Comparison of ENCODE assay signal across 38 cellular contexts in genomic region chr17:56475121-56475520, GRCh38.
"Had no signal": no experiment of that assay in that cellular context is flagged by ENCODE, and none has a peak within 500 bp of the region (broad histone marks: within the 10 kb centered on the region; RNA-seq: fewer than 3 reads in every experiment).

No MANE protein-coding gene starts in this region.

- H3K4me3 ChIP-seq: ascending aorta, cardiac muscle cell had no signal

- H3K9me3 Mint-ChIP-seq: activated CD4-positive, alpha-beta memory T cell treated with anti-CD3 and anti-CD28 coated beads for 36 hours; activated naive CD8-positive, alpha-beta T cell treated with anti-CD3 and anti-CD28 coated beads, Interleukin-2, amount 50 U/mL, for 24 hours; activated T-helper 1 cell treated with anti-CD3 and anti-CD28 coated beads, Interleukin-12 subunit alpha, Interleukin-12 subunit beta, Interleukin-2, Interleukin-4 antibody, amounts not matched to agents 30 ng/mL and 10 ng/mL and 1 ng/mL, durations not matched to agents 14 hours and 24 hours and 36 hours had no signal

- H3K36me3 Mint-ChIP-seq: activated CD4-positive, alpha-beta memory T cell treated with anti-CD3 and anti-CD28 coated beads for 36 hours; activated naive CD8-positive, alpha-beta T cell treated with anti-CD3 and anti-CD28 coated beads, Interleukin-2, amount 10 ng/mL, durations not matched to agents 7 days and 5 days had no signal

- H3K9me3 ChIP-seq: ascending aorta had no signal

- FAIRE-seq: bronchial epithelial cell, TTC549 had no signal

- H3K36me3 ChIP-seq: ascending aorta, cardiac muscle cell had no signal

- ATAC-seq: activated CD8-positive, alpha-beta T cell treated with anti-CD3 and anti-CD28 coated beads for 36 hours; activated naive CD8-positive, alpha-beta T cell treated with anti-CD3 and anti-CD28 coated beads, Interleukin-2, amount 50 U/mL, for 24 hours; activated T-cell treated with anti-CD3 and anti-CD28 coated beads, Interleukin-2, amount 50 U/mL, for 4 hours; activated T-cell treated with anti-CD3 and anti-CD28 coated beads, Interleukin-2, amount 50 U/mL, for 72 hours; activated T-helper 17 cell treated with anti-CD3 and anti-CD28 coated beads, Interleukin-2, amount 50 U/mL, for 72 hours had no signal

- DNase-seq: activated B cell treated with CpG ODN at 0.5 μM for 24 hours; activated CD4-positive, alpha-beta memory T cell treated with anti-CD3 and anti-CD28 coated beads for 36 hours; activated CD4-positive, alpha-beta T cell treated with anti-CD3 and anti-CD28 coated beads for 4 hours; activated CD4-positive, alpha-beta T cell treated with anti-CD3 and anti-CD28 coated beads, Interleukin-2, amount 10 ng/mL, durations not matched to agents 24 days and 14 days; activated CD4-positive, alpha-beta T cell treated with anti-CD3 and anti-CD28 coated beads, Interleukin-2, amount 50 U/mL, for 1 hour; activated CD4-positive, alpha-beta T cell treated with anti-CD3 and anti-CD28 coated beads, Interleukin-2, amount 50 U/mL, for 4 hours; activated CD4-positive, CD25-positive, alpha-beta regulatory T cell treated with anti-CD3 and anti-CD28 coated beads, Interleukin-2, amount 50 U/mL, for 72 hours; activated CD8-positive, alpha-beta memory T cell treated with anti-CD3 and anti-CD28 coated beads, Interleukin-2, amount 50 U/mL, for 4 hours; activated CD8-positive, alpha-beta T cell treated with anti-CD3 and anti-CD28 coated beads for 36 hours; activated effector memory CD4-positive, alpha-beta T cell treated with anti-CD3 and anti-CD28 coated beads, Interleukin-2, amount 50 U/mL, for 16 hours; activated gamma-delta T cell treated with Interleukin-2 at 50 U/mL for 16 hours; activated naive CD4-positive, alpha-beta T cell; activated naive CD4-positive, alpha-beta T cell treated with anti-CD3 and anti-CD28 coated beads for 36 hours; activated naive CD4-positive, alpha-beta T cell treated with anti-CD3 and anti-CD28 coated beads, Interleukin-2, amount 50 U/mL, for 16 hours; activated naive CD8-positive, alpha-beta T cell treated with anti-CD3 and anti-CD28 coated beads, Interleukin-2, amount 10 ng/mL, durations not matched to agents 7 days and 5 days; activated naive CD8-positive, alpha-beta T cell treated with anti-CD3 and anti-CD28 coated beads, Interleukin-2, amount 50 U/mL, for 24 hours; activated T-cell treated with anti-CD3 and anti-CD28 coated beads for 4 hours; activated T-cell treated with anti-CD3 and anti-CD28 coated beads, Interleukin-2, amount 50 U/mL, for 1 hour; activated T-cell treated with anti-CD3 and anti-CD28 coated beads, Interleukin-2, amount 50 U/mL, for 4 hours; activated T-cell treated with anti-CD3 and anti-CD28 coated beads, Interleukin-2, amount 50 U/mL, for 72 hours; amygdala; anterior cingulate cortex; caudate nucleus; cerebellar nuclear complex; T-helper 1 cell; T-helper 2 cell; T-helper 9 cell had no signal

- H3K27ac ChIP-seq: ascending aorta, cardiac muscle cell, VCaP had no signal

- H3K27me3 ChIP-seq: ascending aorta, cardiac muscle cell had no signal

- H3K4me1 ChIP-seq: ascending aorta had no signal

- H3K27ac Mint-ChIP-seq: activated B cell treated with CpG ODN at 0.5 μM for 24 hours; activated CD4-positive, alpha-beta memory T cell treated with anti-CD3 and anti-CD28 coated beads for 36 hours; activated CD4-positive, alpha-beta T cell treated with anti-CD3 and anti-CD28 coated beads, Interleukin-2, amount 10 ng/mL, durations not matched to agents 24 days and 14 days; activated CD8-positive, alpha-beta T cell treated with anti-CD3 and anti-CD28 coated beads for 36 hours; activated naive CD4-positive, alpha-beta T cell treated with anti-CD3 and anti-CD28 coated beads for 36 hours; activated naive CD8-positive, alpha-beta T cell; activated naive CD8-positive, alpha-beta T cell treated with anti-CD3 and anti-CD28 coated beads, Interleukin-2, amount 10 ng/mL, durations not matched to agents 7 days and 5 days; activated naive CD8-positive, alpha-beta T cell treated with anti-CD3 and anti-CD28 coated beads, Interleukin-2, amount 50 U/mL, for 24 hours; activated T-cell treated with anti-CD3 and anti-CD28 coated beads, Interleukin-2, amount 50 U/mL, for 72 hours; activated T-helper 1 cell treated with anti-CD3 and anti-CD28 coated beads, Interleukin-12 subunit alpha, Interleukin-12 subunit beta, Interleukin-2, Interleukin-4 antibody, amounts not matched to agents 30 ng/mL and 10 ng/mL and 1 ng/mL, durations not matched to agents 14 hours and 24 hours and 36 hours; activated T-helper 17 cell treated with anti-CD3 and anti-CD28 coated beads, Interleukin-2, amount 50 U/mL, for 72 hours; brain; T-helper 1 cell treated with Interleukin-12 subunit alpha and Interleukin-12 subunit beta and Interleukin-4 antibody, amounts not matched to agents 30 μg/mL and 1 μg/mL, for 36 hours; T-helper 2 cell treated with Interferon-gamma antibody and Interleukin-4, amounts not matched to agents 5 μg/mL and 100 μg/mL, for 36 hours had no signal
